12 cellular contexts compared by ENCODE assay signal in the genomic region with DNA sequence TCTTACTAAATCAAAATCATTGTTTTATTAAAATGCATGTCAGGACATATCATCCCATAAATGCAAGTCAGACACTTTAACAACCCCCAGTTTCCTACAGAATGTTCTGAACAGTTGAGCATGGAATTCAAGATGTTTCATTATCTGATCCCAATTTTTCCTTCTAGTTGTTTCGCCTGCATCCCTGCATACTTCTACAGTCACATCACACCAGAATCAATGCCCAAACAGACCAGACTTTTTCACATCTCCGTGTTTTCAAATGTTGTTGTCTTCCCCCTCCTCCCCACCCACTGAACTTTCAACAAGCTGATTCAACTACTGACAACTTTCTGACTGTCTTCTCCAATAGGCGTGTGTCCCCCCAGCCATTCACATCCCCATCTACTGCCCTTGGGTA. TPM values are rescaled to one million over a fixed set of nuclear protein-coding genes. Genes with fewer than 3 reads are reported as not detected.
DNase-seq lines count a peak whose midpoint lies in the region; ATAC-seq and TF ChIP-seq lines count a peak whose summit lies in the region.
"Had no signal": no experiment of that assay in that cellular context is flagged by ENCODE, and none has a peak within 500 bp of the region (broad histone marks: within the 10 kb centered on the region; RNA-seq: fewer than 3 reads in every experiment).

No MANE protein-coding gene starts in this region.

- H3K36me3 ChIP-seq in IMR-90 (ENCODE audit: control insufficient read depth, insufficient read depth, low read length): no peaks in the 10 kb centered on the region
- peaks cover 25% of the 10 kb centered on the region for H3K36me3 ChIP-seq in mesodermal cell (ENCODE audit: control insufficient read depth, insufficient read depth, low read length)
- peaks cover 0 to 4% (median 0%) of the 10 kb centered on the region in 3 donors for H3K36me3 ChIP-seq in tibial nerve

- no peaks in the 10 kb centered on the region for H3K27me3 ChIP-seq in IMR-90 (ENCODE audit: control insufficient read depth, insufficient read depth, low read length)
- no peaks in the 10 kb centered on the region for H3K27me3 ChIP-seq in tibial nerve

- BruUV-seq in IMR-90 (replicated peaks; lab: Mats Ljungman, UMichigan): no TSS peak

- H3K9me1 ChIP-seq in IMR-90 (ENCODE audit: insufficient read depth, low read length): no peaks in the 10 kb centered on the region

- TF ChIP-seq POLR2A in IMR-90 (IDR thresholded peaks at IDR 0.05; ENCODE audit: low read depth, low read length) (no peak), tibial nerve (IDR thresholded peaks at IDR 0.05) (no peak)

- TF ChIP-seq RAD21 in IMR-90 (IDR thresholded peaks at IDR 0.05; ENCODE audit: low read length): no peak

- H3K27ac ChIP-seq in IMR-90 (ENCODE audit: insufficient read depth, low read length) (no peak overlapping the region), mesodermal cell (ENCODE audit: low read depth, low read length, severe bottlenecking) (peak overlapping the region; percentile 6), tibial nerve (no peak overlapping the region)
- H3K27ac ChIP-seq: C4-2B had no signal

- intact Hi-C loops in IMR-90 (cut with micrococcal nuclease): no loop called here

- no peak overlapping the region for H4K91ac ChIP-seq in IMR-90 (ENCODE audit: insufficient read depth, low read depth, low read length)

- CTCF ChIA-PET in IMR-90 (lab: Yijun Ruan, JAX): no interaction called here

- H4K5ac ChIP-seq in IMR-90 (ENCODE audit: low read depth, low read length): no peak overlapping the region; the same call in 1 of the 2 replicates

- 0 out of 2 replicates have a peak overlapping the region, but pooled peaks have one; percentile 24 for H2AK5ac ChIP-seq in IMR-90 (ENCODE audit: low read depth, low read length)

- no peak overlapping the region for H3K4me2 ChIP-seq in IMR-90 (ENCODE audit: low read depth, low read length)

- H3K79me1 ChIP-seq in IMR-90 (ENCODE audit: low read depth in 1 of 2, low read length in 2 of 2): peaks cover 20 to 44% of the 10 kb centered on the region in 2 experiments

- WGBS in IMR-90 (ENCODE audit: extremely low coverage in 2 of 2, insufficient read length in 1 of 2), 2 experiments: 86% methylated on average over 1 of the region's 3 CpGs; no CpG with 5 or more reads in 1 of the 2 experiments
- 82 to 100% methylated on average over 2 of the region's 3 CpGs for WGBS in mesodermal cell (ENCODE audit: insufficient coverage in 2 of 2), 2 experiments
- WGBS in tibial nerve, 2 donors: 67 to 75% methylated on average over 3 of the region's 3 CpGs

- H3K14ac ChIP-seq in IMR-90 (replicated peaks; ENCODE audit: low read depth, low read length): no peak overlapping the region

- no peaks in the 10 kb centered on the region for H3K9me3 ChIP-seq in IMR-90 (ENCODE audit: control insufficient read depth, insufficient read depth, low read length)
- peaks cover 5% of the 10 kb centered on the region for H3K9me3 ChIP-seq in mesodermal cell (ENCODE audit: control insufficient read depth, low read length)
- H3K9me3 ChIP-seq in tibial nerve: no peaks in the 10 kb centered on the region
- H3K9me3 ChIP-seq: Caco-2 had no signal

- no peak overlapping the region for H3K18ac ChIP-seq in IMR-90 (ENCODE audit: low read depth, low read length)

- dilution Hi-C loops in IMR-90 (cut with HindIII; ENCODE audit: low sequenced_read_pairs, unreplicated experiment): no loop called here

- no peak for TF ChIP-seq EP300 in tibial nerve (IDR thresholded peaks at IDR 0.05)

- no peak overlapping the region for H2AK9ac ChIP-seq in IMR-90 (replicated peaks; ENCODE audit: low read depth, low read length, poor library complexity)

- ATAC-seq in IMR-90 (ENCODE audit: low read depth) (no peak), HG03196 (IDR thresholded peaks at IDR 0.05; ENCODE audit: unreplicated experiment) (no peak)

- no peak overlapping the region for H3K23ac ChIP-seq in IMR-90 (ENCODE audit: low read depth, low read length)

- no peak overlapping the region for H2BK20ac ChIP-seq in IMR-90 (ENCODE audit: low read depth, low read length)

- no peak for TF ChIP-seq CTCF in IMR-90 (conservative IDR thresholded peaks at IDR 0.05; ENCODE audit: low read depth, low read length)
- no peak for TF ChIP-seq CTCF in tibial nerve (IDR thresholded peaks at IDR 0.05)

- H2AFZ ChIP-seq in IMR-90 (replicated peaks; ENCODE audit: low read length, poor library complexity): no peak overlapping the region

- POLR2A ChIA-PET in IMR-90 (lab: Charles Lee; ENCODE audit: unreplicated experiment): no interaction called here

- DNase-seq in AG20443 (ENCODE audit: low spot score) (peak; percentile 50), IMR-90 (no peak), activated T-cell treated with anti-CD3 and anti-CD28 coated beads for 4 hours (no peak), tibial nerve (ENCODE audit: low spot score in 2 of 2) (no peak)
- DNase-seq: AML-193; Caco-2; CD4-positive, alpha-beta T cell; H9 had no signal

- H2BK15ac ChIP-seq in IMR-90 (ENCODE audit: low read depth, low read length): no peak overlapping the region

- H3K9ac ChIP-seq in IMR-90 (ENCODE audit: low read depth, low read length): no peak overlapping the region

- in situ Hi-C loops in IMR-90 (cut with MboI; ENCODE audit: low sequenced_read_pairs): no loop called here

- H3K4ac ChIP-seq in IMR-90 (ENCODE audit: low read depth, low read length): no peak overlapping the region

- no peak overlapping the region for H4K8ac ChIP-seq in IMR-90 (ENCODE audit: low read depth in 2 of 2, low read length in 2 of 2)

- H3K4me3 ChIP-seq in IMR-90 (ENCODE audit: insufficient read depth, low read depth, low read length): no peak overlapping the region
- H3K4me3 ChIP-seq in mesodermal cell (ENCODE audit: extremely low read depth, insufficient read depth, low read length, poor library complexity, severe bottlenecking): no peak overlapping the region
- H3K4me3 ChIP-seq in tibial nerve: no peak overlapping the region

- H3K56ac ChIP-seq in IMR-90 (ENCODE audit: extremely low read depth, insufficient read depth, low read length): no peak overlapping the region

- no peak overlapping the region for H2BK120ac ChIP-seq in IMR-90 (ENCODE audit: low read depth, low read length)

- H4K20me1 ChIP-seq in IMR-90 (ENCODE audit: insufficient read depth, low read length): no peaks in the 10 kb centered on the region

- H3K4me1 ChIP-seq in IMR-90 (ENCODE audit: control insufficient read depth, insufficient read depth, low read length): no peaks in the 10 kb centered on the region
- peaks cover 18% of the 10 kb centered on the region for H3K4me1 ChIP-seq in mesodermal cell (ENCODE audit: control insufficient read depth, insufficient read depth, low read length, poor library complexity, severe bottlenecking)
- peaks cover 0 to 34% (median 2%) of the 10 kb centered on the region in 4 donors for H3K4me1 ChIP-seq in tibial nerve
- H3K4me1 ChIP-seq: Caco-2 had no signal

- H2BK5ac ChIP-seq in IMR-90 (ENCODE audit: low read depth, low read length, poor library complexity, severe bottlenecking): no peak overlapping the region

TF ChIP-seq in IMR-90, 13 proteins besides CTCF, POLR2A, EP300 and RAD21:
- TF ChIP-seq CHD1 (IDR thresholded peaks at IDR 0.05; ENCODE audit: low read depth, low read length) (no peak), NFE2L2 (IDR thresholded peaks at IDR 0.05; ENCODE audit: low read depth, low read length) (no peak), RCOR1 (IDR thresholded peaks at IDR 0.05; ENCODE audit: insufficient replicate concordance, low read length) (no peak), SMC3 (IDR thresholded peaks at IDR 0.05; ENCODE audit: low read depth, low read length) (no peak), BHLHE40 (IDR thresholded peaks at IDR 0.05; ENCODE audit: low read depth, low read length) (no peak), CEBPB (IDR thresholded peaks at IDR 0.05; ENCODE audit: low read depth, low read length) (no peak), MXI1 (IDR thresholded peaks at IDR 0.05; ENCODE audit: borderline replicate concordance, low read depth, low read length) (no peak), RFX5 (IDR thresholded peaks at IDR 0.05; ENCODE audit: low read depth, low read length) (no peak), MAFK (IDR thresholded peaks at IDR 0.05; ENCODE audit: low read depth, low read length) (no peak), MAZ (IDR thresholded peaks at IDR 0.05; ENCODE audit: borderline replicate concordance, low read depth, low read length) (no peak), FOS (IDR thresholded peaks at IDR 0.05; ENCODE audit: low read depth, low read length) (no peak)
- TF ChIP-seq, protein P1, sequence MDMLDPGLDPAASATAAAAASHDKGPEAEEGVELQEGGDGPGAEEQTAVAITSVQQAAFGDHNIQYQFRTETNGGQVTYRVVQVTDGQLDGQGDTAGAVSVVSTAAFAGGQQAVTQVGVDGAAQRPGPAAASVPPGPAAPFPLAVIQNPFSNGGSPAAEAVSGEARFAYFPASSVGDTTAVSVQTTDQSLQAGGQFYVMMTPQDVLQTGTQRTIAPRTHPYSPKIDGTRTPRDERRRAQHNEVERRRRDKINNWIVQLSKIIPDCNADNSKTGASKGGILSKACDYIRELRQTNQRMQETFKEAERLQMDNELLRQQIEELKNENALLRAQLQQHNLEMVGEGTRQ (IDR thresholded peaks at IDR 0.05; ENCODE audit: low read depth, low read length): no peak
- TF ChIP-seq, protein P2, sequence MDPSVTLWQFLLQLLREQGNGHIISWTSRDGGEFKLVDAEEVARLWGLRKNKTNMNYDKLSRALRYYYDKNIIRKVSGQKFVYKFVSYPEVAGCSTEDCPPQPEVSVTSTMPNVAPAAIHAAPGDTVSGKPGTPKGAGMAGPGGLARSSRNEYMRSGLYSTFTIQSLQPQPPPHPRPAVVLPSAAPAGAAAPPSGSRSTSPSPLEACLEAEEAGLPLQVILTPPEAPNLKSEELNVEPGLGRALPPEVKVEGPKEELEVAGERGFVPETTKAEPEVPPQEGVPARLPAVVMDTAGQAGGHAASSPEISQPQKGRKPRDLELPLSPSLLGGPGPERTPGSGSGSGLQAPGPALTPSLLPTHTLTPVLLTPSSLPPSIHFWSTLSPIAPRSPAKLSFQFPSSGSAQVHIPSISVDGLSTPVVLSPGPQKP (IDR thresholded peaks at IDR 0.05; ENCODE audit: borderline replicate concordance, low read depth, low read length): no peak
TF ChIP-seq in IMR-90: peak in this region for 0.

RNA-seq across cellular contexts. Expression of a gene that starts 48.6 kb away (rescaled TPM):
- total RNA-seq in IMR-90 (2012; rRNA removed) (24.7 and 25.3 TPM in 2 replicates), tibial nerve (100 to 1,000 TPM; 113 to 177 (median 146) TPM)
- 35.1 and 36.1 TPM in 2 replicates for polyA plus RNA-seq in IMR-90 (2012; rRNA removed)
- 37.5 and 38.6 TPM in 2 replicates for polyA plus RNA-seq in IMR-90 (2012; cell fraction: cytosol; rRNA removed)
- polyA plus RNA-seq in IMR-90 (2012; cell fraction: nucleus; rRNA removed; ENCODE audit: low replicate concordance): 7.4 and 12.0 TPM in 2 replicates
- polyA plus RNA-seq in mesodermal cell (2013, experiment 1 of 2): 22.5 TPM
- polyA plus RNA-seq in mesodermal cell (2013, experiment 2 of 2): 21.3 TPM
- total RNA-seq: CD4-positive, alpha-beta T cell; HT-29 had no signal
